ENCODE assay signal across 2 cellular contexts in genomic region chr2:157245441-157246211, GRCh38.
TF ChIP-seq lines count a peak whose summit lies in the region.

No MANE protein-coding gene starts in this region.

TF ChIP-seq in SK-N-SH, 30 proteins besides CTCF, POLR2A, EP300 and RAD21:
- TF ChIP-seq USF2 (IDR thresholded peaks at IDR 0.05; ENCODE audit: borderline replicate concordance, low read depth, low read length) (no peak), YY1 (IDR thresholded peaks at IDR 0.05; ENCODE audit: low read depth) (no peak), GATA2 (CRISPR knock-in tag; IDR thresholded peaks at IDR 0.05) (no peak), SIN3A (IDR thresholded peaks at IDR 0.05; ENCODE audit: borderline replicate concordance, low read depth, low read length) (no peak), FOXM1 (IDR thresholded peaks at IDR 0.05; ENCODE audit: low read depth) (no peak), CHD2 (IDR thresholded peaks at IDR 0.05; ENCODE audit: low read length, partially characterized antibody) (no peak)

TF ChIP-seq in SK-N-SH treated with all-trans-retinoic acid at 6 μM for 48 hours, 23 proteins besides CTCF, POLR2A, EP300 and RAD21 (continued from another document):
- TF ChIP-seq TSHZ2 (CRISPR knock-in tag; IDR thresholded peaks at IDR 0.05) = no peak
- TF ChIP-seq BACH2 (CRISPR knock-in tag; IDR thresholded peaks at IDR 0.05; ENCODE audit: borderline replicate concordance) = no peak
- no peak for TF ChIP-seq ARNTL (CRISPR knock-in tag; IDR thresholded peaks at IDR 0.05; ENCODE audit: borderline replicate concordance, low read depth)
- no peak for TF ChIP-seq TOX (CRISPR knock-in tag; IDR thresholded peaks at IDR 0.05; ENCODE audit: borderline replicate concordance)
- TF ChIP-seq PATZ1 (CRISPR knock-in tag; IDR thresholded peaks at IDR 0.05; ENCODE audit: borderline replicate concordance) = no peak
- no peak for TF ChIP-seq ZNF8 (CRISPR knock-in tag; IDR thresholded peaks at IDR 0.05)
- no peak for TF ChIP-seq ESRRG (CRISPR knock-in tag; IDR thresholded peaks at IDR 0.05)
- TF ChIP-seq SNAI2 (CRISPR knock-in tag; IDR thresholded peaks at IDR 0.05) = no peak
- TF ChIP-seq OSR1 (CRISPR knock-in tag; IDR thresholded peaks at IDR 0.05) = no peak
